ENCODE assay signal across 8 cellular contexts in genomic region chrX:65668362-65669310, GRCh38. TPM values are rescaled to one million over a fixed set of nuclear protein-coding genes. Genes with fewer than 3 reads are reported as not detected.
A peak's percentile ranks its signal among the peaks of the same experiment; 100 is the strongest.
DNase-seq lines count a peak whose midpoint lies in the region; ATAC-seq and TF ChIP-seq lines count a peak whose summit lies in the region.

No MANE protein-coding gene starts in this region.

- no peaks in the 10 kb centered on the region for H3K36me3 ChIP-seq in left lung

- no peak for TF ChIP-seq CTCF in GM20000 (IDR thresholded peaks at IDR 0.05; ENCODE audit: extremely low read depth, missing control alignments)
- no peak for TF ChIP-seq CTCF in left lung (IDR thresholded peaks at IDR 0.05)

- no peaks in the 10 kb centered on the region for H3K9me3 ChIP-seq in left lung

- no peaks in the 10 kb centered on the region for H3K27me3 ChIP-seq in left lung

- intact Hi-C loops in left lung (cut with DNase I) = no loop called here

- peak; percentile 47 for DNase-seq in AG20443 (ENCODE audit: low spot score)
- peak; percentile 40 for DNase-seq in GM20000 (ENCODE audit: low spot score)
- peak; percentile 79 for DNase-seq in NCI-H1436 (lab: John Stamatoyannopoulos, UW)
- DNase-seq in activated CD4-positive, alpha-beta T cell treated with anti-CD3 and anti-CD28 coated beads for 4 hours = peak; percentile 43 to 49
- peak; percentile 2 for DNase-seq in cortex of kidney (lab: John Stamatoyannopoulos, UW)
- peak; percentile 76 to 77 for DNase-seq in left lung
- DNase-seq in stimulated activated CD4-positive, alpha-beta T cell treated with anti-CD3 and anti-CD28 coated beads, TNF-alpha, amount 100 ng/mL, for 4 hours (ENCODE audit: low read depth in 3 of 3) = peak; percentile 21 to 23 (median 22)

- H3K4me3 ChIP-seq in left lung = peak overlapping the region; percentile 72 to 80

- H3K27ac ChIP-seq in left lung = peak overlapping the region; percentile 93 to 94

- ATAC-seq in left lung (peak; percentile 72), HG03039 (IDR thresholded peaks at IDR 0.05; ENCODE audit: unreplicated experiment) (no peak)

- H3K4me1 ChIP-seq in left lung = peaks cover 12 to 42% of the 10 kb centered on the region in 2 donors

RNA-seq across cellular contexts. Expression of gene MSN, which starts 1.2 kb away (rescaled TPM):
- total RNA-seq in left lung = 100 to 1,000 TPM; 503 to 543 TPM

Comparison
In these comparisons a context has a peak if more than half of its experiments do, and no peak if none do; other contexts are left out.
1. DNase-seq: peak in every context shown above with its lines; median percentile 79 in NCI-H1436; 76 in left lung; 47 in AG20443; 46 in activated CD4-positive, alpha-beta T cell treated with anti-CD3 and anti-CD28 coated beads for 4 hours; 40 in GM20000; 22 in stimulated activated CD4-positive, alpha-beta T cell treated with anti-CD3 and anti-CD28 coated beads, TNF-alpha, amount 100 ng/mL, for 4 hours; 2 in cortex of kidney.